Comparison of ENCODE assay signal across 29 cellular contexts in genomic region chr7:55622241-55622835, GRCh38.
"Had no signal": no experiment of that assay in that cellular context is flagged by ENCODE, and none has a peak within 500 bp of the region (broad histone marks: within the 10 kb centered on the region; RNA-seq: fewer than 3 reads in every experiment).

No MANE protein-coding gene starts in this region.

- H3K4me3 ChIP-seq: body of pancreas, MG63, SJCRH30 had no signal

- ATAC-seq: activated CD8-positive, alpha-beta memory T cell treated with anti-CD3 and anti-CD28 coated beads, Interleukin-2, amount 10 ng/mL, durations not matched to agents 7 days and 5 days; body of pancreas; Panc1; T-cell had no signal

- DNase-seq: activated B cell treated with CpG ODN at 0.5 μM for 24 hours; activated CD4-positive, alpha-beta T cell treated with anti-CD3 and anti-CD28 coated beads for 1 hour; activated CD4-positive, alpha-beta T cell treated with anti-CD3 and anti-CD28 coated beads, Interleukin-2, amount 10 ng/mL, durations not matched to agents 24 days and 14 days; activated CD4-positive, alpha-beta T cell treated with anti-CD3 and anti-CD28 coated beads, Interleukin-2, amount 50 U/mL, for 48 hours; activated CD8-positive, alpha-beta memory T cell treated with anti-CD3 and anti-CD28 coated beads, Interleukin-2, amount 10 ng/mL, durations not matched to agents 7 days and 5 days; activated effector memory CD4-positive, alpha-beta T cell treated with Interleukin-2 at 50 U/mL for 16 hours; activated naive CD4-positive, alpha-beta T cell; activated T-cell treated with anti-CD3 and anti-CD28 coated beads, Interleukin-2, amount 50 U/mL, for 24 hours; aorta; body of pancreas; central memory CD4-positive, alpha-beta T cell; MG63; MV-4-11; NCI-H1092 treated with DMSO at 0.1 percent for 48 hours; NCI-H1417 treated with DMSO at 0.1 percent for 48 hours; NCI-H187; NCI-H2081; NCI-H2227 treated with DMSO at 0.1 percent for 48 hours; NCI-H446 treated with DMSO at 0.1 percent for 48 hours; NCI-H524 treated with DMSO at 0.1 percent for 48 hours; NCI-H774; NK-92 treated with Interleukin-12 subunit alpha and Interleukin-12 subunit beta, amount 100 ng/mL, for 24 hours; OCI-M1; Right ventricle myocardium superior; SJCRH30; T-cell; T-helper 2 cell; T1000 had no signal
